In the genomic region with DNA sequence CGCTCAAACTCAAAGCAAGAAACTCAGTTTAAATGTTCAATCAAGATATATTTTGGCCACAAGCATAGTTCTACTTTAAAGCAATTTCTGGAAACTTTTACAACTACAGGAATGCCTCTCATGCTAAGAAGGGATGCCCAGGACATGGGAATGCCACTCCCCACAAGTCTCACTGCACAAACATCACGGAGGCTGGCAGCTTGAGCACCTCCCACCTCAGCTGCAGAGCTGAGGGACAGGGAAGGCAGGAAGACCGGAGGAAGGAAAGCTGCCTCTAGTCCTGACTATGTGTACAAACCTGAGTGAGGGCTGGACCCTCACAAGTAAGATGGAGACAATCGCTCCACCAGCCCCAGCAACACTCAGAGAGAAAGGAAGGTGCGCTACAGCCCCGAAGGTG, we compare ENCODE assay signal across 18 cellular contexts. TPM values are rescaled to one million over a fixed set of nuclear protein-coding genes. Genes with fewer than 3 reads are reported as not detected.
DNase-seq lines count a peak whose midpoint lies in the region; ATAC-seq, FAIRE-seq and TF ChIP-seq lines count a peak whose summit lies in the region.
"Had no signal": no experiment of that assay in that cellular context is flagged by ENCODE, and none has a peak within 500 bp of the region (broad histone marks: within the 10 kb centered on the region; RNA-seq: fewer than 3 reads in every experiment).

No MANE protein-coding gene starts in this region.

- no peak overlapping the region for H3K4me3 ChIP-seq in GM23338
- H3K4me3 ChIP-seq: BLaER1, Peyer's patch had no signal

- H3K36me3 Mint-ChIP-seq in GM23338 (ENCODE audit: low read depth) (peaks cover 60% of the 10 kb centered on the region), WTC11 (peaks cover 45% of the 10 kb centered on the region), immature natural killer cell (peaks cover 26 to 43% (median 28%) of the 10 kb centered on the region in 3 donors), osteocyte (ENCODE audit: unreplicated experiment) (peaks cover 21% of the 10 kb centered on the region)

- H3K27ac Mint-ChIP-seq in GM23338 = 0 out of 2 replicates have a peak overlapping the region, but pooled peaks have one; percentile 7
- peak overlapping the region; percentile 88 for H3K27ac Mint-ChIP-seq in WTC11
- H3K27ac Mint-ChIP-seq in immature natural killer cell = peak overlapping the region; percentile 69 to 96 (median 90)
- peak overlapping the region; percentile 1 for H3K27ac Mint-ChIP-seq in osteocyte (ENCODE audit: unreplicated experiment)

- peaks cover 97% of the 10 kb centered on the region for H3K79me2 ChIP-seq in GM23338 (replicated peaks; ENCODE audit: insufficient read depth)

- no peaks in the 10 kb centered on the region for H3K36me3 ChIP-seq in GM23338 (ENCODE audit: insufficient read depth)

- POLR2A ChIA-PET in WTC11 (lab: Charles Lee) = no interaction called here

- no peak for FAIRE-seq in GM19239 (lab: Jason Lieb, UNC)
- FAIRE-seq: G401.6, GM12891 had no signal

- no peak overlapping the region for H2AFZ ChIP-seq in GM23338

- no peaks in the 10 kb centered on the region for H3K9me2 ChIP-seq in GM23338 (ENCODE audit: insufficient read depth)

- H3K4me3 Mint-ChIP-seq in GM23338 = no peak overlapping the region; the same call in 2 of the 3 replicates
- H3K4me3 Mint-ChIP-seq in WTC11 = no peak overlapping the region
- H3K4me3 Mint-ChIP-seq in immature natural killer cell = peak overlapping the region; percentile 8 to 77 (median 65)
- H3K4me3 Mint-ChIP-seq in osteocyte (ENCODE audit: unreplicated experiment) = no peak overlapping the region

- ATAC-seq in GM23338 = no peak
- ATAC-seq in WTC11 = no peak
- ATAC-seq in GM21717 (IDR thresholded peaks at IDR 0.05; ENCODE audit: unreplicated experiment) = no peak

- H3K4me1 ChIP-seq in GM23338 (ENCODE audit: insufficient read depth) = no peaks in the 10 kb centered on the region; the same call in 1 of the 2 replicates

- no peaks in the 10 kb centered on the region for H3K9me3 Mint-ChIP-seq in GM23338
- no peaks in the 10 kb centered on the region for H3K9me3 Mint-ChIP-seq in WTC11
- no peaks in the 10 kb centered on the region for H3K9me3 Mint-ChIP-seq in immature natural killer cell
- H3K9me3 Mint-ChIP-seq in osteocyte (ENCODE audit: unreplicated experiment) = no peaks in the 10 kb centered on the region

- H3K4me1 Mint-ChIP-seq in GM23338 = peaks cover 14% of the 10 kb centered on the region
- H3K4me1 Mint-ChIP-seq in WTC11 = peaks cover 13% of the 10 kb centered on the region
- H3K4me1 Mint-ChIP-seq in immature natural killer cell = peaks cover 86 to 87% of the 10 kb centered on the region in 2 donors
- peaks cover 26% of the 10 kb centered on the region for H3K4me1 Mint-ChIP-seq in osteocyte (ENCODE audit: unreplicated experiment)

- TF ChIP-seq CTCF in GM23338 (conservative IDR thresholded peaks at IDR 0.05; ENCODE audit: low read depth in 2 of 2) (no peak), WTC11 (IDR thresholded peaks at IDR 0.05) (no peak), osteocyte (IDR thresholded peaks at IDR 0.05) (no peak)

- no peaks in the 10 kb centered on the region for H3K27me3 ChIP-seq in GM23338 (ENCODE audit: insufficient read depth)
- H3K27me3 ChIP-seq: BLaER1, Peyer's patch had no signal

- 0 out of 2 replicates have a peak overlapping the region, but pooled peaks have one; percentile 39 for H3K27ac ChIP-seq in GM23338 (ENCODE audit: low read depth)
- H3K27ac ChIP-seq: BLaER1, Peyer's patch had no signal

- peaks cover 9% of the 10 kb centered on the region for H3F3A ChIP-seq in GM23338 (replicated peaks; ENCODE audit: low read depth)

- DNase-seq in GM23338 (ENCODE audit: low spot score) = no peak
- no peak for DNase-seq in WTC11 (ENCODE audit: low spot score)
- no peak for DNase-seq in immature natural killer cell
- no peak for DNase-seq in osteocyte (ENCODE audit: extremely low spot score, unreplicated experiment)
- no peak for DNase-seq in GM19239 (ENCODE audit: insufficient read length, low spot score)
- DNase-seq in activated CD4-positive, CD25-positive, alpha-beta regulatory T cell treated with anti-CD3 and anti-CD28 coated beads, Interleukin-2, amount 50 U/mL, for 72 hours = no peak
- DNase-seq: DMS53, H7, Kasumi-1, NCI-H1417, NCI-H2029, NCI-H510A treated with DMSO at 0.1 percent for 48 hours, Peyer's patch, SHP77 treated with DMSO at 0.1 percent for 48 hours had no signal

- peaks cover 8% of the 10 kb centered on the region for H3K27me3 Mint-ChIP-seq in GM23338 (ENCODE audit: insufficient read depth, low read depth, poor library complexity)
- no peaks in the 10 kb centered on the region; the same call in 1 of the 2 replicates for H3K27me3 Mint-ChIP-seq in WTC11 (ENCODE audit: low read depth)
- peaks cover 3 to 30% (median 16%) of the 10 kb centered on the region in 3 donors for H3K27me3 Mint-ChIP-seq in immature natural killer cell (ENCODE audit: low read depth in 3 of 3)
- no peaks in the 10 kb centered on the region for H3K27me3 Mint-ChIP-seq in osteocyte (ENCODE audit: unreplicated experiment)

- H3K4me2 ChIP-seq in GM23338 = no peak overlapping the region
- H3K4me2 ChIP-seq: BLaER1 had no signal

- CTCF ChIA-PET in WTC11 (lab: Charles Lee) = no interaction called here

- H4K20me1 ChIP-seq in GM23338 (replicated peaks; ENCODE audit: insufficient read depth) = peaks cover 58% of the 10 kb centered on the region

TF ChIP-seq in GM23338, 12 proteins besides CTCF, POLR2A, EP300 and RAD21 (continues in another document):
- no peak for TF ChIP-seq CREB1 (CRISPR knock-in tag; IDR thresholded peaks at IDR 0.05; ENCODE audit: low read depth)
- TF ChIP-seq POLR2AphosphoS5 (IDR thresholded peaks at IDR 0.05; ENCODE audit: low read depth) = no peak
- TF ChIP-seq STAT1 (IDR thresholded peaks at IDR 0.05; ENCODE audit: unreplicated experiment) = no peak
- TF ChIP-seq JUNB (IDR thresholded peaks at IDR 0.05; ENCODE audit: unreplicated experiment) = no peak
- TF ChIP-seq, protein P1, sequence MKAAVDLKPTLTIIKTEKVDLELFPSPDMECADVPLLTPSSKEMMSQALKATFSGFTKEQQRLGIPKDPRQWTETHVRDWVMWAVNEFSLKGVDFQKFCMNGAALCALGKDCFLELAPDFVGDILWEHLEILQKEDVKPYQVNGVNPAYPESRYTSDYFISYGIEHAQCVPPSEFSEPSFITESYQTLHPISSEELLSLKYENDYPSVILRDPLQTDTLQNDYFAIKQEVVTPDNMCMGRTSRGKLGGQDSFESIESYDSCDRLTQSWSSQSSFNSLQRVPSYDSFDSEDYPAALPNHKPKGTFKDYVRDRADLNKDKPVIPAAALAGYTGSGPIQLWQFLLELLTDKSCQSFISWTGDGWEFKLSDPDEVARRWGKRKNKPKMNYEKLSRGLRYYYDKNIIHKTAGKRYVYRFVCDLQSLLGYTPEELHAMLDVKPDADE (IDR thresholded peaks at IDR 0.05) = no peak
- no peak for TF ChIP-seq ZNF331 (CRISPR knock-in tag; IDR thresholded peaks at IDR 0.05; ENCODE audit: low read depth)

TF ChIP-seq in WTC11, 78 proteins besides CTCF, POLR2A, EP300 and RAD21 (continues in another document):
- TF ChIP-seq JUN (CRISPR knock-in tag; IDR thresholded peaks at IDR 0.05) (no peak), TCF7 (CRISPR knock-in tag; IDR thresholded peaks at IDR 0.05; ENCODE audit: low read depth) (no peak), HMGA2 (CRISPR knock-in tag; IDR thresholded peaks at IDR 0.05) (no peak), TEAD1 (CRISPR knock-in tag; IDR thresholded peaks at IDR 0.05) (no peak), ELF4 (CRISPR knock-in tag; IDR thresholded peaks at IDR 0.05; ENCODE audit: low read depth) (no peak)
- TF ChIP-seq, protein P2, sequence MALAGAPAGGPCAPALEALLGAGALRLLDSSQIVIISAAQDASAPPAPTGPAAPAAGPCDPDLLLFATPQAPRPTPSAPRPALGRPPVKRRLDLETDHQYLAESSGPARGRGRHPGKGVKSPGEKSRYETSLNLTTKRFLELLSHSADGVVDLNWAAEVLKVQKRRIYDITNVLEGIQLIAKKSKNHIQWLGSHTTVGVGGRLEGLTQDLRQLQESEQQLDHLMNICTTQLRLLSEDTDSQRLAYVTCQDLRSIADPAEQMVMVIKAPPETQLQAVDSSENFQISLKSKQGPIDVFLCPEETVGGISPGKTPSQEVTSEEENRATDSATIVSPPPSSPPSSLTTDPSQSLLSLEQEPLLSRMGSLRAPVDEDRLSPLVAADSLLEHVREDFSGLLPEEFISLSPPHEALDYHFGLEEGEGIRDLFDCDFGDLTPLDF (CRISPR knock-in tag; IDR thresholded peaks at IDR 0.05) = no peak
- TF ChIP-seq, protein P3, sequence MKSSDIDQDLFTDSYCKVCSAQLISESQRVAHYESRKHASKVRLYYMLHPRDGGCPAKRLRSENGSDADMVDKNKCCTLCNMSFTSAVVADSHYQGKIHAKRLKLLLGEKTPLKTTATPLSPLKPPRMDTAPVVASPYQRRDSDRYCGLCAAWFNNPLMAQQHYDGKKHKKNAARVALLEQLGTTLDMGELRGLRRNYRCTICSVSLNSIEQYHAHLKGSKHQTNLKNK (CRISPR knock-in tag; IDR thresholded peaks at IDR 0.05) = no peak

RNA-seq across cellular contexts. Expression of a gene that starts 5.3 kb away (rescaled TPM):
- total RNA-seq in GM23338 (2014; rRNA removed; shearing (Covaris generic)) = 50.6 and 54.5 TPM in 2 replicates
- polyA plus RNA-seq in GM23338 (2016; fragmentation: Nextera tagmentation; extraction: Ambion mirVana) = 14.3 and 15.0 TPM in 2 replicates
- 48.0 to 50.3 TPM (median 48.9 TPM) in 3 replicates for total RNA-seq in WTC11 (2021)
- 10 to 100 TPM in 1 of 3 donors, 1 to 10 TPM in 2; 1.9 to 12.5 (median 5.2) TPM for polyA plus RNA-seq in immature natural killer cell
- 31.5 and 33.0 TPM in 2 replicates for total RNA-seq in osteocyte

RNA-seq across cellular contexts. Expression of a gene that starts 23.1 kb away (rescaled TPM):
- total RNA-seq in GM23338 (2014; rRNA removed; shearing (Covaris generic)) = 115 and 169 TPM in 2 replicates
- 129 and 135 TPM in 2 replicates for polyA plus RNA-seq in GM23338 (2016; fragmentation: Nextera tagmentation; extraction: Ambion mirVana)
- 119 to 144 TPM (median 140 TPM) in 3 replicates for total RNA-seq in WTC11 (2021)
- polyA plus RNA-seq in immature natural killer cell = 100 to 1,000 TPM in 2 of 3 donors, 10 to 100 TPM in 1; 98.6 to 139 (median 106) TPM
- total RNA-seq in osteocyte = 71.7 and 74.3 TPM in 2 replicates

RNA-seq across cellular contexts. Expression of a gene that starts 34.6 kb away (rescaled TPM):
- total RNA-seq in GM23338 (2014; rRNA removed; shearing (Covaris generic)) = 98.7 and 112 TPM in 2 replicates
- polyA plus RNA-seq in GM23338 (2016; fragmentation: Nextera tagmentation; extraction: Ambion mirVana) (25.1 and 29.5 TPM in 2 replicates), immature natural killer cell (10 to 100 TPM; 16.0 to 35.9 (median 23.7) TPM)
- total RNA-seq in WTC11 (2021) (104 to 108 TPM (median 107 TPM) in 3 replicates), osteocyte (59.3 and 61.6 TPM in 2 replicates)

RNA-seq across cellular contexts. Expression of a gene that starts 49.8 kb away (rescaled TPM):
- 228 and 249 TPM in 2 replicates for total RNA-seq in GM23338 (2014; rRNA removed; shearing (Covaris generic))
- 511 and 521 TPM in 2 replicates for polyA plus RNA-seq in GM23338 (2016; fragmentation: Nextera tagmentation; extraction: Ambion mirVana)
- 467 to 550 TPM (median 535 TPM) in 3 replicates for total RNA-seq in WTC11 (2021)
- 10 to 100 TPM; 30.4 to 53.7 (median 36.5) TPM for polyA plus RNA-seq in immature natural killer cell
- total RNA-seq in osteocyte = 148 and 157 TPM in 2 replicates

RNA-seq across cellular contexts. Expression of a gene that starts 54.5 kb away (rescaled TPM):
- 17.9 and 26.9 TPM in 2 replicates for total RNA-seq in GM23338 (2014; rRNA removed; shearing (Covaris generic))
- 19.0 and 20.3 TPM in 2 replicates for polyA plus RNA-seq in GM23338 (2016; fragmentation: Nextera tagmentation; extraction: Ambion mirVana)
- 37.8 to 43.6 TPM (median 40.7 TPM) in 3 replicates for total RNA-seq in WTC11 (2021)
- polyA plus RNA-seq in immature natural killer cell = 10 to 100 TPM in 1 of 3 donors, 1 to 10 TPM in 2; 3.6 to 12.9 (median 5.4) TPM
- total RNA-seq in osteocyte = 23.4 and 23.9 TPM in 2 replicates

Comparison
In these comparisons a context has a peak if more than half of its experiments do, and no peak if none do; other contexts are left out.
1. H3K27ac Mint-ChIP-seq: peak in every context shown above with its lines; median percentile 90 in immature natural killer cell; 88 in WTC11; 7 in GM23338; 1 in osteocyte.
2. H3K4me3 Mint-ChIP-seq: peak in immature natural killer cell (5 of 5); none in GM23338 (single experiment), WTC11 (single experiment) and osteocyte (single experiment).